ENCODE assay signal across 11 cellular contexts in genomic region chr12:92107621-92108131, GRCh38. TPM values are rescaled to one million over a fixed set of nuclear protein-coding genes. Genes with fewer than 3 reads are reported as not detected.
DNase-seq lines count a peak whose midpoint lies in the region; ATAC-seq, FAIRE-seq and TF ChIP-seq lines count a peak whose summit lies in the region.
"Had no signal": no experiment of that assay in that cellular context is flagged by ENCODE, and none has a peak within 500 bp of the region (broad histone marks: within the 10 kb centered on the region; RNA-seq: fewer than 3 reads in every experiment).

No MANE protein-coding gene starts in this region.

- ATAC-seq in A549 (peak in 1 of 2 experiments; percentile 30; a peak in 3 of 6 replicates), GM21786 (IDR thresholded peaks at IDR 0.05; ENCODE audit: unreplicated experiment) (no peak)
- no peak for ATAC-seq in stimulated activated effector memory CD8-positive, alpha-beta T cell treated with anti-CD3 and anti-CD28 coated beads, Interleukin-12 subunit alpha, Interleukin-12 subunit beta, amount 100 ng/mL, for 72 hours
- ATAC-seq: activated T-helper 17 cell treated with anti-CD3 and anti-CD28 coated beads, Interleukin-2, amount 50 U/mL, for 72 hours had no signal

- peak overlapping the region; percentile 65 for H3K4me2 ChIP-seq in A549

- POLR2A ChIA-PET in A549 (lab: Yijun Ruan, JAX) = no interaction called here

- no peaks in the 10 kb centered on the region for H3K9me3 Mint-ChIP-seq in stimulated activated effector memory CD8-positive, alpha-beta T cell treated with anti-CD3 and anti-CD28 coated beads, Interleukin-12 subunit alpha, Interleukin-12 subunit beta, amount 100 ng/mL, for 72 hours
- H3K9me3 Mint-ChIP-seq: activated T-helper 17 cell treated with anti-CD3 and anti-CD28 coated beads, Interleukin-2, amount 50 U/mL, for 72 hours had no signal

- 60% methylated on average over 7 of the region's 7 CpGs for WGBS in A549 (ENCODE audit: missing lambda C conversion rate)

- no peak for TF ChIP-seq POLR2A in A549 (IDR thresholded peaks at IDR 0.05; ENCODE audit: low read length)

- no peaks in the 10 kb centered on the region for H3K27me3 ChIP-seq in iPS-20b (ENCODE audit: insufficient read depth, low read length)

- DNase-seq in A549 (ENCODE audit: low read depth in 1 of 2, low spot score in 1 of 2) = no peak
- peak; percentile 14 for DNase-seq in HFF-Myc (ENCODE audit: extremely low read depth, low read depth)
- peak; percentile 95 for DNase-seq in NCI-H748 treated with DMSO at 0.1 percent for 48 hours (lab: John Stamatoyannopoulos, UW)
- no peak for DNase-seq in stimulated activated effector memory CD8-positive, alpha-beta T cell treated with anti-CD3 and anti-CD28 coated beads, Interleukin-12 subunit alpha, Interleukin-12 subunit beta, amount 100 ng/mL, for 72 hours (ENCODE audit: low spot score in 2 of 2)
- DNase-seq in SKM-1 (lab: John Stamatoyannopoulos, UW; ENCODE audit: unreplicated experiment) = no peak
- DNase-seq in activated naive CD4-positive, alpha-beta T cell treated with Interleukin-2 at 50 U/mL for 16 hours = no peak
- DNase-seq: dermis blood vessel endothelial cell, NCI-H1694 had no signal

- no peak overlapping the region for H3K27ac Mint-ChIP-seq in stimulated activated effector memory CD8-positive, alpha-beta T cell treated with anti-CD3 and anti-CD28 coated beads, Interleukin-12 subunit alpha, Interleukin-12 subunit beta, amount 100 ng/mL, for 72 hours
- H3K27ac Mint-ChIP-seq: activated T-helper 17 cell treated with anti-CD3 and anti-CD28 coated beads, Interleukin-2, amount 50 U/mL, for 72 hours had no signal

- TF ChIP-seq CTCF in A549 (IDR thresholded peaks at IDR 0.05) (no peak), HFF-Myc (IDR thresholded peaks at IDR 0.05; ENCODE audit: low read depth, low read length, missing control alignments) (no peak)

- TF ChIP-seq RAD21 in A549 (conservative IDR thresholded peaks at IDR 0.05 in 1 of 2, IDR thresholded peaks at IDR 0.05 in 1 of 2) = no peak

- CTCF ChIA-PET in A549 (lab: Yijun Ruan, JAX) = interaction anchor here (1.4 to 2.1 kb wide), 3 partner anchors 12 to 296 kb away, joined by 4 to 6 read pairs (median 4); no protein-coding TSS in a partner anchor

- H3K9ac ChIP-seq in iPS-20b (ENCODE audit: low read depth, low read length) = peak overlapping the region; percentile 17; the same call in 1 of the 2 replicates

- H3K36me3 ChIP-seq in iPS-20b (ENCODE audit: insufficient read depth, low read depth, low read length) = no peaks in the 10 kb centered on the region

- H3K36me3 Mint-ChIP-seq in stimulated activated effector memory CD8-positive, alpha-beta T cell treated with anti-CD3 and anti-CD28 coated beads, Interleukin-12 subunit alpha, Interleukin-12 subunit beta, amount 100 ng/mL, for 72 hours = no peaks in the 10 kb centered on the region

- peaks cover 30% of the 10 kb centered on the region for H3K4me1 Mint-ChIP-seq in stimulated activated effector memory CD8-positive, alpha-beta T cell treated with anti-CD3 and anti-CD28 coated beads, Interleukin-12 subunit alpha, Interleukin-12 subunit beta, amount 100 ng/mL, for 72 hours

- H3K9me3 ChIP-seq in A549 = no peaks in the 10 kb centered on the region
- no peaks in the 10 kb centered on the region for H3K9me3 ChIP-seq in iPS-20b (ENCODE audit: insufficient read depth, low read depth, low read length)

- H3K27ac ChIP-seq in A549 = peak overlapping the region; percentile 48 to 68
- H3K27ac ChIP-seq in iPS-20b (ENCODE audit: low read length) = no peak overlapping the region

- H3K4me1 ChIP-seq in A549 (peaks cover 62% of the 10 kb centered on the region), iPS-20b (ENCODE audit: insufficient read depth, low read length) (peaks cover 45% of the 10 kb centered on the region; the same call in 1 of the 2 replicates)

- TF ChIP-seq EP300 in A549 (IDR thresholded peaks at IDR 0.05) = no peak

- no peak overlapping the region for H3K4me3 Mint-ChIP-seq in stimulated activated effector memory CD8-positive, alpha-beta T cell treated with anti-CD3 and anti-CD28 coated beads, Interleukin-12 subunit alpha, Interleukin-12 subunit beta, amount 100 ng/mL, for 72 hours
- H3K4me3 Mint-ChIP-seq: activated T-helper 17 cell treated with anti-CD3 and anti-CD28 coated beads, Interleukin-2, amount 50 U/mL, for 72 hours had no signal

- no peak overlapping the region for H3K4me3 ChIP-seq in A549
- H3K4me3 ChIP-seq in HFF-Myc (replicated peaks; ENCODE audit: low read depth, low read length) = no peak overlapping the region
- peak overlapping the region; percentile 6; the same call in 1 of the 2 replicates for H3K4me3 ChIP-seq in iPS-20b (ENCODE audit: low read length)

- FAIRE-seq in A549 (lab: Jason Lieb, UNC) = no peak

TF ChIP-seq in A549, 52 proteins besides CTCF, POLR2A, EP300 and RAD21:
- TF ChIP-seq CBX2 (IDR thresholded peaks at IDR 0.05; ENCODE audit: borderline replicate concordance, low read depth) (no peak), HMGXB4 (CRISPR knock-in tag; IDR thresholded peaks at IDR 0.05; ENCODE audit: borderline replicate concordance) (no peak), EHF (CRISPR knock-in tag; IDR thresholded peaks at IDR 0.05) (no peak), TFCP2L1 (CRISPR knock-in tag; IDR thresholded peaks at IDR 0.05) (no peak), HOXB13 (CRISPR knock-in tag; IDR thresholded peaks at IDR 0.05; ENCODE audit: low read depth) (no peak), ZC3H11A (IDR thresholded peaks at IDR 0.05) (no peak), PHF8 (IDR thresholded peaks at IDR 0.05; ENCODE audit: borderline replicate concordance, low read depth) (no peak), BHLHE40 (IDR thresholded peaks at IDR 0.05; ENCODE audit: low read depth, low read length) (no peak), CHD4 (IDR thresholded peaks at IDR 0.05; ENCODE audit: borderline replicate concordance) (no peak), GATA3 (IDR thresholded peaks at IDR 0.05; ENCODE audit: borderline replicate concordance) (no peak), HOXA7 (CRISPR knock-in tag; IDR thresholded peaks at IDR 0.05) (no peak), BCL3 (IDR thresholded peaks at IDR 0.05) (no peak), ZFP36 (IDR thresholded peaks at IDR 0.05; ENCODE audit: borderline replicate concordance, partially characterized antibody) (no peak), CHD2 (IDR thresholded peaks at IDR 0.05; ENCODE audit: low read length, partially characterized antibody) (no peak), ESRRA (IDR thresholded peaks at IDR 0.05; ENCODE audit: borderline replicate concordance, low read length) (no peak), MAX (IDR thresholded peaks at IDR 0.05) (no peak), JUNB (IDR thresholded peaks at IDR 0.05) (no peak), RARB (CRISPR knock-in tag; IDR thresholded peaks at IDR 0.05) (no peak)
TF ChIP-seq in A549: peak in this region for 0.

RNA-seq across cellular contexts. Expression of gene BTG1, which starts 38.0 kb away (rescaled TPM):
- polyA plus RNA-seq in A549 (2011; rRNA removed) (138 and 215 TPM in 2 replicates), A549 (2017; fragmentation: RNase III; extraction: RNeasy Plus Mini Kit Qiagen cat#74134 plus additional on column Dnase treatment) (21.0 to 30.6 TPM (median 29.4 TPM) in 3 replicates)
- polyA plus RNA-seq in A549 (2012; cell fraction: cytosol; rRNA removed) = 40.4 and 47.2 TPM in 2 replicates
- 10.9 and 12.1 TPM in 2 replicates for polyA plus RNA-seq in A549 (2012; cell fraction: nucleus; rRNA removed)
- polyA minus RNA-seq in A549 (2011; rRNA and poly(A)+ RNA removed) = 228 and 293 TPM in 2 replicates

Comparison
In these comparisons a context has a peak if more than half of its experiments do, and no peak if none do; other contexts are left out.
1. DNase-seq: peak in HFF-Myc (single experiment) and NCI-H748 treated with DMSO at 0.1 percent for 48 hours (single experiment); none in A549 (0 of 2), stimulated activated effector memory CD8-positive, alpha-beta T cell treated with anti-CD3 and anti-CD28 coated beads, Interleukin-12 subunit alpha, Interleukin-12 subunit beta, amount 100 ng/mL, for 72 hours (0 of 2), SKM-1 (single experiment) and activated naive CD4-positive, alpha-beta T cell treated with Interleukin-2 at 50 U/mL for 16 hours (single experiment).